ENCODE assay signal across 8 cellular contexts in genomic region chr1:202811296-202812175, GRCh38. TPM values are rescaled to one million over a fixed set of nuclear protein-coding genes. Genes with fewer than 3 reads are reported as not detected.
DNase-seq lines count a peak whose midpoint lies in the region; ATAC-seq lines count a peak whose summit lies in the region.

No MANE protein-coding gene starts in this region.

- peak; percentile 4 for ATAC-seq in Right ventricle myocardium superior (ENCODE audit: poor library complexity)
- no peak for ATAC-seq in HG03565 (IDR thresholded peaks at IDR 0.05; ENCODE audit: unreplicated experiment)

- peaks cover 38% of the 10 kb centered on the region for H3K79me1 ChIP-seq in trophoblast cell (ENCODE audit: low read length)

- peak overlapping the region; percentile 89 for H2AK5ac ChIP-seq in trophoblast cell (ENCODE audit: low read length)

- H3K36me3 ChIP-seq in HUES64 (ENCODE audit: insufficient read depth, low read length) (no peaks in the 10 kb centered on the region), trophoblast cell (ENCODE audit: control insufficient read depth in 1 of 2, insufficient read depth in 2 of 2, low read length in 2 of 2) (no peaks in the 10 kb centered on the region)

- peak overlapping the region; percentile 62 for H4K8ac ChIP-seq in trophoblast cell (ENCODE audit: low read depth, low read length)

- peaks cover 25% of the 10 kb centered on the region for H3K27me3 Mint-ChIP-seq in activated T-helper 2 cell treated with anti-CD3 and anti-CD28 coated beads, Interferon-gamma antibody, Interleukin-2, Interleukin-4, amounts not matched to agents 10 μg/mL and 5 μg/mL and 100 μg/mL, durations not matched to agents 14 hours and 24 hours and 36 hours (ENCODE audit: low read depth)

- H3K14ac ChIP-seq in trophoblast cell (ENCODE audit: low read length), result peak overlapping the region; percentile 95

- peak; percentile 24 for DNase-seq in activated effector memory CD4-positive, alpha-beta T cell treated with Interleukin-2 at 50 U/mL for 16 hours
- no peak for DNase-seq in activated effector memory CD4-positive, alpha-beta T cell treated with anti-CD3 and anti-CD28 coated beads, Interleukin-2, amount 50 U/mL, for 16 hours
- DNase-seq in activated T-helper 2 cell treated with anti-CD3 and anti-CD28 coated beads, Interferon-gamma antibody, Interleukin-2, Interleukin-4, amounts not matched to agents 10 μg/mL and 5 μg/mL and 100 μg/mL, durations not matched to agents 14 hours and 24 hours and 36 hours (ENCODE audit: low spot score), result no peak
- DNase-seq in Right ventricle myocardium superior, result peak; percentile 52
- DNase-seq in trophoblast cell, result peak; percentile 31 to 50
- DNase-seq in LoVo (ENCODE audit: low spot score), result no peak

- peaks cover 28% of the 10 kb centered on the region for H3K4me1 Mint-ChIP-seq in activated T-helper 2 cell treated with anti-CD3 and anti-CD28 coated beads, Interferon-gamma antibody, Interleukin-2, Interleukin-4, amounts not matched to agents 10 μg/mL and 5 μg/mL and 100 μg/mL, durations not matched to agents 14 hours and 24 hours and 36 hours (ENCODE audit: low read depth)

- peak overlapping the region; percentile 92 for H3K4me3 Mint-ChIP-seq in activated T-helper 2 cell treated with anti-CD3 and anti-CD28 coated beads, Interferon-gamma antibody, Interleukin-2, Interleukin-4, amounts not matched to agents 10 μg/mL and 5 μg/mL and 100 μg/mL, durations not matched to agents 14 hours and 24 hours and 36 hours (ENCODE audit: low read depth)

- peaks cover 1% of the 10 kb centered on the region for H3K36me3 Mint-ChIP-seq in activated T-helper 2 cell treated with anti-CD3 and anti-CD28 coated beads, Interferon-gamma antibody, Interleukin-2, Interleukin-4, amounts not matched to agents 10 μg/mL and 5 μg/mL and 100 μg/mL, durations not matched to agents 14 hours and 24 hours and 36 hours (ENCODE audit: low read depth)

- peaks cover 31% of the 10 kb centered on the region for H3K4me1 ChIP-seq in HUES64 (ENCODE audit: insufficient read depth, low read length)
- H3K4me1 ChIP-seq in trophoblast cell (ENCODE audit: control insufficient read depth in 1 of 2, insufficient read depth in 2 of 2, low read length in 2 of 2), result peaks cover 17 to 22% of the 10 kb centered on the region in 2 experiments

- peak overlapping the region; percentile 83 for H3K4me2 ChIP-seq in trophoblast cell (ENCODE audit: low read length)

- peak overlapping the region; percentile 93 for H3K18ac ChIP-seq in trophoblast cell (ENCODE audit: low read length)

- WGBS in HUES64, result 7% methylated on average over 43 of the region's 43 CpGs
- WGBS in trophoblast cell (ENCODE audit: extremely low coverage, insufficient coverage, insufficient read length), result no CpG with 5 or more reads among the region's 43 CpGs

- H3K27ac ChIP-seq in HUES64 (ENCODE audit: low read depth, low read length) (peak overlapping the region; percentile 56), trophoblast cell (ENCODE audit: low read depth, low read length) (peak overlapping the region; percentile 72)

- H3K27ac Mint-ChIP-seq in activated T-helper 2 cell treated with anti-CD3 and anti-CD28 coated beads, Interferon-gamma antibody, Interleukin-2, Interleukin-4, amounts not matched to agents 10 μg/mL and 5 μg/mL and 100 μg/mL, durations not matched to agents 14 hours and 24 hours and 36 hours, result peak overlapping the region; percentile 80

- peak overlapping the region; percentile 77 for H3K9ac ChIP-seq in HUES64 (ENCODE audit: low read depth, low read length)
- H3K9ac ChIP-seq in trophoblast cell (ENCODE audit: low read length), result peak overlapping the region; percentile 7

- peak overlapping the region; percentile 47 for H2BK12ac ChIP-seq in trophoblast cell (ENCODE audit: low read length)

- peak overlapping the region; percentile 81 for H2BK5ac ChIP-seq in trophoblast cell (ENCODE audit: low read depth, low read length, poor library complexity)

- no peak overlapping the region for H3K23ac ChIP-seq in trophoblast cell (ENCODE audit: low read length)

- H3K9me3 Mint-ChIP-seq in activated T-helper 2 cell treated with anti-CD3 and anti-CD28 coated beads, Interferon-gamma antibody, Interleukin-2, Interleukin-4, amounts not matched to agents 10 μg/mL and 5 μg/mL and 100 μg/mL, durations not matched to agents 14 hours and 24 hours and 36 hours, result no peaks in the 10 kb centered on the region

- peaks cover 26% of the 10 kb centered on the region for H3K79me2 ChIP-seq in trophoblast cell (ENCODE audit: control insufficient read depth, insufficient read depth, low read length, poor library complexity)

- no peaks in the 10 kb centered on the region for H3K9me3 ChIP-seq in HUES64 (ENCODE audit: insufficient read depth, low read depth, low read length)
- H3K9me3 ChIP-seq in trophoblast cell (ENCODE audit: insufficient read depth, low read depth, low read length), result peaks cover 2% of the 10 kb centered on the region

- peak overlapping the region; percentile 79 for H4K12ac ChIP-seq in trophoblast cell (ENCODE audit: low read depth, low read length)

- H3K27me3 ChIP-seq in HUES64 (ENCODE audit: insufficient read depth, low read length), result peaks cover 12% of the 10 kb centered on the region
- H3K27me3 ChIP-seq in trophoblast cell (ENCODE audit: insufficient read depth, low read length), result no peaks in the 10 kb centered on the region

- H3K4ac ChIP-seq in trophoblast cell (ENCODE audit: low read depth, low read length), result peak overlapping the region; percentile 90

- intact Hi-C loops in activated T-helper 2 cell treated with anti-CD3 and anti-CD28 coated beads, Interferon-gamma antibody, Interleukin-2, Interleukin-4, amounts not matched to agents 10 μg/mL and 5 μg/mL and 100 μg/mL, durations not matched to agents 14 hours and 24 hours and 36 hours (cut with micrococcal nuclease), result loop anchor here (2.0 kb wide), 1 partner anchor 145 kb away; no protein-coding TSS in a partner anchor
- intact Hi-C loops in Right ventricle myocardium superior (cut with DNase I), result loop anchor here (10.0 kb wide), 1 partner anchor 53 kb away; no protein-coding TSS in a partner anchor

- peak overlapping the region; percentile 47 for H2AFZ ChIP-seq in trophoblast cell (ENCODE audit: insufficient read depth, low read length, poor library complexity)

- H3K4me3 ChIP-seq in HUES64 (ENCODE audit: low read length), result peak overlapping the region; percentile 95
- peak overlapping the region; percentile 71 for H3K4me3 ChIP-seq in trophoblast cell (ENCODE audit: low read depth, low read length)

- peak overlapping the region; percentile 65 for H2BK120ac ChIP-seq in trophoblast cell (ENCODE audit: insufficient read depth, low read length, poor library complexity)

- H4K91ac ChIP-seq in trophoblast cell (ENCODE audit: low read depth, low read length), result peak overlapping the region; percentile 94

RNA-seq across cellular contexts. Expression of gene PCAT6, which starts 0.8 kb away (rescaled TPM):
- 2.2 TPM for polyA plus RNA-seq in HUES64 (2013, experiment 1 of 2)
- 3.7 TPM for polyA plus RNA-seq in HUES64 (2013, experiment 2 of 2)
- 1.6 TPM in 2 replicates for total RNA-seq in activated T-helper 2 cell treated with anti-CD3 and anti-CD28 coated beads, Interferon-gamma antibody, Interleukin-2, Interleukin-4, amounts not matched to agents 10 μg/mL and 5 μg/mL and 100 μg/mL, durations not matched to agents 14 hours and 24 hours and 36 hours
- total RNA-seq in Right ventricle myocardium superior, result 1.0 TPM
- 14.6 and 15.7 TPM in 2 replicates for polyA plus RNA-seq in trophoblast cell (2013)

RNA-seq across cellular contexts. Expression of gene KDM5B, which starts 3.3 kb away (rescaled TPM):
- polyA plus RNA-seq in HUES64 (2013, experiment 1 of 2), result 57.9 TPM
- 69.9 TPM for polyA plus RNA-seq in HUES64 (2013, experiment 2 of 2)
- 78.7 and 84.6 TPM in 2 replicates for total RNA-seq in activated T-helper 2 cell treated with anti-CD3 and anti-CD28 coated beads, Interferon-gamma antibody, Interleukin-2, Interleukin-4, amounts not matched to agents 10 μg/mL and 5 μg/mL and 100 μg/mL, durations not matched to agents 14 hours and 24 hours and 36 hours
- 11.9 TPM for total RNA-seq in Right ventricle myocardium superior
- 64.2 and 64.5 TPM in 2 replicates for polyA plus RNA-seq in trophoblast cell (2013)

Comparison
In these comparisons a context has a peak if more than half of its experiments do, and no peak if none do; other contexts are left out.
1. DNase-seq: peak in activated effector memory CD4-positive, alpha-beta T cell treated with Interleukin-2 at 50 U/mL for 16 hours (single experiment), Right ventricle myocardium superior (single experiment) and trophoblast cell (2 of 2); none in activated effector memory CD4-positive, alpha-beta T cell treated with anti-CD3 and anti-CD28 coated beads, Interleukin-2, amount 50 U/mL, for 16 hours (single experiment), activated T-helper 2 cell treated with anti-CD3 and anti-CD28 coated beads, Interferon-gamma antibody, Interleukin-2, Interleukin-4, amounts not matched to agents 10 μg/mL and 5 μg/mL and 100 μg/mL, durations not matched to agents 14 hours and 24 hours and 36 hours (single experiment) and LoVo (single experiment).